ENCODE assay signal across 31 cellular contexts in the genomic region with DNA sequence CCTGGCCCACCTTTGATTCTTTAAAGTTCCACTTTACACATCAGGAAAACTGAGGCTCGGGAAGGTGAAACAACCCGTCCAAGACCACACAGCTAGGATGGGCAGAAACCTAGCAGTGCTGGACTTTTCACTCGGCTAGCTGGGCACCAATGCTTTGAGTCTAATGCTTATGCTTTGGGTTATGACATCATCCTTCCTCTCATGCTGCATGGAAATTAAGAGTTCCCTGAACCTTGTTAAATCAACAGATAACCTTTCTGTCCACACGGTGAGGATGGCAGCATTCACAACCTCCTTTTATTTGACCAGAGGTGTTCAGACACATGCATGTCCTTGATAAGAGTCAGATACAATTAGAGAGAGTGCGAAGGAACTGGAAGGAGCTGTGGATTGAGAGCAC.
"Had no signal": no experiment of that assay in that cellular context is flagged by ENCODE, and none has a peak within 500 bp of the region (broad histone marks: within the 10 kb centered on the region; RNA-seq: fewer than 3 reads in every experiment).

No MANE protein-coding gene starts in this region.

- H3K4me3 ChIP-seq: neural progenitor cell, ovary, psoas muscle, skin epidermis, smooth muscle cell, spleen, suprapubic skin, testis, tibial artery, transverse colon, upper lobe of right lung, uterus had no signal

- DNase-seq: natural killer cell; occipital lobe; ovary; posterior cingulate gyrus; psoas muscle; right cardiac atrium; spleen; stimulated activated CD4-positive, alpha-beta T cell treated with anti-CD3 and anti-CD28 coated beads, Interleukin-12 subunit alpha, Interleukin-12 subunit beta, amount 100 ng/mL, for 4 hours; stimulated activated CD4-positive, alpha-beta T cell treated with anti-CD3 and anti-CD28 coated beads, Interleukin-1b, Interleukin-23, amount 100 ng/mL, for 48 hours; stimulated activated CD4-positive, alpha-beta T cell treated with anti-CD3 and anti-CD28 coated beads, Interleukin-4, amount 100 ng/mL, for 1 hour; stimulated activated CD4-positive, alpha-beta T cell treated with anti-CD3 and anti-CD28 coated beads, Interleukin-4, amount 100 ng/mL, for 4 hours; stimulated activated CD8-positive, alpha-beta memory T cell treated with anti-CD3 and anti-CD28 coated beads, Interleukin-4, amount 100 ng/mL, for 48 hours; stimulated activated naive CD4-positive, alpha-beta T cell; stimulated activated naive CD8-positive, alpha-beta T cell treated with anti-CD3 and anti-CD28 coated beads, Interleukin-15, amount 100 ng/mL, for 72 hours; stimulated activated naive CD8-positive, alpha-beta T cell treated with anti-CD3 and anti-CD28 coated beads, Interleukin-15, Interleukin-2, amounts not matched to agents 100 U/mL and 50 U/mL, for 24 hours; substantia nigra; testis; tibial artery; transverse colon; upper lobe of right lung; uterus had no signal

- ATAC-seq: natural killer cell; psoas muscle; right cardiac atrium; sciatic nerve; stimulated activated memory B cell treated with anti-CD40 and anti-IgM and Interleukin-4, amounts not matched to agents 10 μg/mL and 1 μg/mL and 100 μg/mL, for 72 hours; stimulated activated naive CD8-positive, alpha-beta T cell treated with anti-CD3 and anti-CD28 coated beads, Interleukin-15, amount 100 ng/mL, for 72 hours; stimulated activated naive CD8-positive, alpha-beta T cell treated with anti-CD3 and anti-CD28 coated beads, Interleukin-15, Interleukin-2, amounts not matched to agents 100 U/mL and 50 U/mL, for 24 hours; upper lobe of right lung had no signal

- H3K27ac ChIP-seq: neural progenitor cell, ovary, parathyroid adenoma, psoas muscle, skin epidermis, spleen, suprapubic skin, testis, tibial artery, transverse colon, upper lobe of right lung, uterus had no signal

- H3K27me3 ChIP-seq: neural progenitor cell, ovary, spleen, suprapubic skin, testis, tibial artery, transverse colon, upper lobe of right lung, uterus had no signal

- H3K9me3 ChIP-seq: ovary, psoas muscle, spleen, suprapubic skin, testis, tibial artery, transverse colon, upper lobe of right lung, uterus had no signal

- H3K27ac Mint-ChIP-seq: natural killer cell; nephron; neural progenitor cell; progenitor cell of endocrine pancreas; stimulated activated memory B cell treated with anti-CD40 and anti-IgM and Interleukin-4, amounts not matched to agents 10 μg/mL and 1 μg/mL and 100 μg/mL, for 72 hours; stimulated activated naive CD8-positive, alpha-beta T cell treated with anti-CD3 and anti-CD28 coated beads, Interleukin-15, amount 100 ng/mL, for 72 hours; type B pancreatic cell had no signal

- H3K4me1 Mint-ChIP-seq: natural killer cell; nephron; stimulated activated memory B cell treated with anti-CD40 and anti-IgM and Interleukin-4, amounts not matched to agents 10 μg/mL and 1 μg/mL and 100 μg/mL, for 72 hours; stimulated activated naive CD8-positive, alpha-beta T cell treated with anti-CD3 and anti-CD28 coated beads, Interleukin-15, amount 100 ng/mL, for 72 hours had no signal

- H3K36me3 Mint-ChIP-seq: natural killer cell; neural progenitor cell; stimulated activated memory B cell treated with anti-CD40 and anti-IgM and Interleukin-4, amounts not matched to agents 10 μg/mL and 1 μg/mL and 100 μg/mL, for 72 hours; type B pancreatic cell had no signal

- H3K4me3 Mint-ChIP-seq: natural killer cell; nephron; neural progenitor cell; stimulated activated memory B cell treated with anti-CD40 and anti-IgM and Interleukin-4, amounts not matched to agents 10 μg/mL and 1 μg/mL and 100 μg/mL, for 72 hours; stimulated activated naive CD8-positive, alpha-beta T cell treated with anti-CD3 and anti-CD28 coated beads, Interleukin-15, amount 100 ng/mL, for 72 hours; type B pancreatic cell had no signal

- H3K27me3 Mint-ChIP-seq: stimulated activated memory B cell treated with anti-CD40 and anti-IgM and Interleukin-4, amounts not matched to agents 10 μg/mL and 1 μg/mL and 100 μg/mL, for 72 hours; stimulated activated naive CD8-positive, alpha-beta T cell treated with anti-CD3 and anti-CD28 coated beads, Interleukin-15, amount 100 ng/mL, for 72 hours; type B pancreatic cell had no signal

- H3K4me1 ChIP-seq: parathyroid adenoma, psoas muscle, spleen, tibial artery, transverse colon, upper lobe of right lung, uterus had no signal

- H3K36me3 ChIP-seq: neural progenitor cell, ovary, spleen, suprapubic skin, tibial artery, transverse colon, upper lobe of right lung, uterus had no signal

- H3K9me3 Mint-ChIP-seq: natural killer cell; nephron; neural progenitor cell; stimulated activated memory B cell treated with anti-CD40 and anti-IgM and Interleukin-4, amounts not matched to agents 10 μg/mL and 1 μg/mL and 100 μg/mL, for 72 hours; stimulated activated naive CD8-positive, alpha-beta T cell treated with anti-CD3 and anti-CD28 coated beads, Interleukin-15, amount 100 ng/mL, for 72 hours; type B pancreatic cell had no signal

- H3K9ac ChIP-seq: neural progenitor cell, parathyroid adenoma had no signal
